Comparison of ENCODE assay signal across 23 cellular contexts in the genomic region with DNA sequence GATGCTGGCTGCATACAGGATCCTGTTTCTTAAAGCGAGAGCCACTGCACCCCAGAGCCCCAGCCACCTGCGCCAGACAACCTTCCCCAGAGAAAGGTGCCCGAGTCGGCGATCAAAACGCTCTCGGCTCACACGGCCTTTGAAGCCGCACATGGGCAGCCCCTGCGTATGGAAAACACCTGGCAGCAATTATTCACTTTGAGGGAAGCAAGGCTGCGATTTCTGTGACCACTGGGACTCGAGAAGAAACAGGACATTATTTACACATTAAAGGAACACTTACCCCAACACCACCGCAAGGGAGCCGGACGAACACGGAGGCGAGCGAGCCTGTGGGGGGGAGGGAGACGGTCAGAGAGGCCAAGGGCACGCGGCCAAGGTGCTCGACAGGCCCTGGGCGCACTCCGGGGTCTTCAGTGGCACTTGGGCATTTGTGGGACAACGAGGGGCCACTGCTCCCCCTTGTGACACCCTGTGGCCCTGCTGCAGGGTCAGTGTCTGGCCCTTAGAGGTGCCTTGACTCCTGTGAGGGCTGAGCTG.
"Had no signal": no experiment of that assay in that cellular context is flagged by ENCODE, and none has a peak within 500 bp of the region (broad histone marks: within the 10 kb centered on the region; RNA-seq: fewer than 3 reads in every experiment).

No MANE protein-coding gene starts in this region.

- H3K4me3 Mint-ChIP-seq: naive thymus-derived CD4-positive, alpha-beta T cell; stimulated activated memory B cell treated with anti-CD40 and anti-IgM and Interleukin-4, amounts not matched to agents 10 μg/mL and 1 μg/mL and 100 μg/mL, for 72 hours; stimulated activated naive CD8-positive, alpha-beta T cell treated with anti-CD3 and anti-CD28 coated beads, Interleukin-15, Interleukin-2, amounts not matched to agents 100 ng/mL and 50 ng/mL, for 24 hours had no signal

- DNase-seq: effector memory CD4-positive, alpha-beta T cell; foreskin fibroblast; glutamatergic neuron; kidney; left cardiac atrium; left ventricle myocardium superior; mesenchymal stem cell; naive thymus-derived CD4-positive, alpha-beta T cell; nucleus accumbens; stimulated activated CD4-positive, alpha-beta T cell treated with anti-CD3 and anti-CD28 coated beads, Interleukin-1b, Interleukin-23, amount 100 ng/mL, for 48 hours; stimulated activated CD4-positive, alpha-beta T cell treated with anti-CD3 and anti-CD28 coated beads, Interleukin-4, amount 100 ng/mL, for 24 hours; testis; upper lobe of right lung had no signal

- H3K36me3 ChIP-seq: ovary had no signal

- H3K27me3 Mint-ChIP-seq: naive thymus-derived CD4-positive, alpha-beta T cell; stimulated activated memory B cell treated with anti-CD40 and anti-IgM and Interleukin-4, amounts not matched to agents 10 μg/mL and 1 μg/mL and 100 μg/mL, for 72 hours; stimulated activated naive CD8-positive, alpha-beta T cell treated with anti-CD3 and anti-CD28 coated beads, Interleukin-15, Interleukin-2, amounts not matched to agents 100 ng/mL and 50 ng/mL, for 24 hours had no signal

- ATAC-seq: gastroesophageal sphincter; left cardiac atrium; left ventricle myocardium superior; naive thymus-derived CD4-positive, alpha-beta T cell; stimulated activated memory B cell treated with anti-CD40 and anti-IgM and Interleukin-4, amounts not matched to agents 10 μg/mL and 1 μg/mL and 100 μg/mL, for 72 hours; upper lobe of right lung had no signal

- FAIRE-seq: kidney had no signal

- H3K27ac Mint-ChIP-seq: stimulated activated memory B cell treated with anti-CD40 and anti-IgM and Interleukin-4, amounts not matched to agents 10 μg/mL and 1 μg/mL and 100 μg/mL, for 72 hours; stimulated activated naive CD8-positive, alpha-beta T cell treated with anti-CD3 and anti-CD28 coated beads, Interleukin-15, Interleukin-2, amounts not matched to agents 100 ng/mL and 50 ng/mL, for 24 hours had no signal

- H3K27me3 ChIP-seq: esophagus muscularis mucosa, gastroesophageal sphincter, ovary, right atrium auricular region, testis, tibial nerve, upper lobe of right lung, vagina had no signal

- H3K27ac ChIP-seq: epithelial cell of prostate, esophagus muscularis mucosa, gastroesophageal sphincter, ovary, right atrium auricular region, testis, upper lobe of right lung, vagina had no signal

- H3K9me3 ChIP-seq: esophagus muscularis mucosa, gastroesophageal sphincter, ovary, right atrium auricular region, testis, tibial nerve, upper lobe of right lung, vagina had no signal

- H3K4me1 ChIP-seq: esophagus muscularis mucosa, gastroesophageal sphincter, right atrium auricular region, testis, upper lobe of right lung, vagina had no signal

- H3K4me1 Mint-ChIP-seq: stimulated activated memory B cell treated with anti-CD40 and anti-IgM and Interleukin-4, amounts not matched to agents 10 μg/mL and 1 μg/mL and 100 μg/mL, for 72 hours had no signal

- H3K9me3 Mint-ChIP-seq: naive thymus-derived CD4-positive, alpha-beta T cell; stimulated activated memory B cell treated with anti-CD40 and anti-IgM and Interleukin-4, amounts not matched to agents 10 μg/mL and 1 μg/mL and 100 μg/mL, for 72 hours; stimulated activated naive CD8-positive, alpha-beta T cell treated with anti-CD3 and anti-CD28 coated beads, Interleukin-15, Interleukin-2, amounts not matched to agents 100 ng/mL and 50 ng/mL, for 24 hours had no signal

- H3K4me3 ChIP-seq: esophagus muscularis mucosa, gastroesophageal sphincter, lung, ovary, right atrium auricular region, testis, tibial nerve, upper lobe of right lung, vagina had no signal
